ENCODE assay signal across 8 cellular contexts in the genomic region with DNA sequence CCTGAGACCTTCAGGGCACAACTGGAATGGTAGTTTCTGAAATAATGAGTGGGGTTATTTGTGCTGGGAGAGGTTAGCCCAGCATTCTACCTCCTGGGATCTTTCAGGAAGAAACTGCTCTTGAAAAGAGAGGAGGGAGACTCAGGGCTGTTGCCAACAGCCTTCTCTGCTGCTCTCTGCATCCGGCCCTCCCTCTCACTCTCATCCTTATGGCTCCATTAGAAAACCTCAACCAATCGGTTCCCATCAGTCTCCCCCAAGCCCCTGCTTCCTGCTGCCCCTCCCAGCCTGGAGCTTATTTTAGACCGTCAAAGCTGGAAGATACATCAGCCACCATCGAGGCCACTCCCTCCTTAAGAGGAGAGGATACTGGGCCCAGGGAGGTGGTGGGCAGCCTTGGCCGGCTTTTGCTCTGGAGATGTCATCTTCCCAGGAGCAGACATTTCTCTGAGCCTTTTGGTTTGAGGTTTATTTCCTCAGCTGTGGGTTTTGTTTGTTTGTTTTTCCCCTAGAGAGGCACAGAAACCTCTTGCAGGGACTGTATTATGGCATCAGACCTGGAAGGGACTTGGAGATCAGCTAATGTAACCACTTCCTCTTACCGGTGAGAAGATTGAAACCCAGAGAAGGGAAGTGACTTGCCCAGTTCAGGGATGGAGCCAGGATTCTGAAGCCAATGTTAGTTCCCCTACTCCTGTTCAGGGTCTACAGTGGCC. TPM values are rescaled to one million over a fixed set of nuclear protein-coding genes. Genes with fewer than 3 reads are reported as not detected.
DNase-seq lines count a peak whose midpoint lies in the region; TF ChIP-seq lines count a peak whose summit lies in the region.

No MANE protein-coding gene starts in this region.

- peak; percentile 23 for DNase-seq in NCI-H2029 (lab: John Stamatoyannopoulos, UW)
- no peak for DNase-seq in NCI-H2029 treated with DMSO at 0.1 percent for 48 hours (lab: John Stamatoyannopoulos, UW)
- peak; percentile 39 for DNase-seq in MM.1S
- DNase-seq in foreskin melanocyte: peak; percentile 88
- peak; percentile 94 for DNase-seq in osteoblast (ENCODE audit: insufficient read length, low spot score, missing footprints)
- no peak for DNase-seq in stimulated activated naive CD4-positive, alpha-beta T cell treated with Interleukin-2 at 50 U/mL for 16 hours (lab: John Stamatoyannopoulos, UW)
- no peak for DNase-seq in effector CD4-positive, alpha-beta T cell

- H2AFZ ChIP-seq in MM.1S (ENCODE audit: low read length): no peak overlapping the region
- H2AFZ ChIP-seq in osteoblast (ENCODE audit: low read length): peak overlapping the region; percentile 34

- peak overlapping the region; percentile 85 for H3K4me2 ChIP-seq in MM.1S (ENCODE audit: low read depth, low read length)
- H3K4me2 ChIP-seq in osteoblast (ENCODE audit: insufficient read depth, low read length): peak overlapping the region; percentile 99

- H4K20me1 ChIP-seq in MM.1S (ENCODE audit: insufficient read depth, low read length) (peaks cover 33% of the 10 kb centered on the region; the same call in 1 of the 2 replicates), osteoblast (ENCODE audit: insufficient read depth, low read length) (peaks cover 58% of the 10 kb centered on the region)

- no peak for TF ChIP-seq CTCF in MM.1S (IDR thresholded peaks at IDR 0.05; ENCODE audit: low read length)
- TF ChIP-seq CTCF in VCaP (conservative IDR thresholded peaks at IDR 0.05): no peak
- TF ChIP-seq CTCF in osteoblast (IDR thresholded peaks at IDR 0.05; ENCODE audit: extremely low read depth, low read depth, low read length): no peak

- H3K9me3 ChIP-seq in MM.1S (replicated peaks; ENCODE audit: insufficient read depth, low read length): no peaks in the 10 kb centered on the region
- no peaks in the 10 kb centered on the region for H3K9me3 ChIP-seq in osteoblast (ENCODE audit: low read depth, low read length)

- H3K36me3 ChIP-seq in MM.1S (replicated peaks; ENCODE audit: insufficient read depth, low read length): no peaks in the 10 kb centered on the region
- H3K36me3 ChIP-seq in osteoblast (ENCODE audit: insufficient read depth, low read length): peaks cover 4% of the 10 kb centered on the region

- H3K27me3 ChIP-seq in MM.1S (replicated peaks; ENCODE audit: insufficient read depth, low read length) (no peaks in the 10 kb centered on the region), osteoblast (ENCODE audit: insufficient read depth, low read length) (no peaks in the 10 kb centered on the region)

- H3K4me3 ChIP-seq in MM.1S (ENCODE audit: low read length) (peak overlapping the region; percentile 70), osteoblast (ENCODE audit: insufficient read depth, low read length) (peak overlapping the region; percentile 82)

- peaks cover 20% of the 10 kb centered on the region for H3F3A ChIP-seq in MM.1S (ENCODE audit: insufficient read depth, low read length)

- peak overlapping the region; percentile 16; the same call in 1 of the 2 replicates for H3K27ac ChIP-seq in MM.1S (ENCODE audit: low read length)
- peak overlapping the region; percentile 87 for H3K27ac ChIP-seq in VCaP
- peak overlapping the region; percentile 91 for H3K27ac ChIP-seq in osteoblast (ENCODE audit: low read depth, low read length)

- H3K9ac ChIP-seq in MM.1S (ENCODE audit: low read length): peak overlapping the region; percentile 59; the same call in 1 of the 2 replicates

- peaks cover 72% of the 10 kb centered on the region for H3K79me2 ChIP-seq in MM.1S (ENCODE audit: low read length)
- H3K79me2 ChIP-seq in osteoblast (ENCODE audit: insufficient read depth, low read length): peaks cover 72% of the 10 kb centered on the region

- no peaks in the 10 kb centered on the region for H3K9me2 ChIP-seq in MM.1S (replicated peaks; ENCODE audit: insufficient read depth, low read length)

- H3K4me1 ChIP-seq in MM.1S (ENCODE audit: low read length) (peaks cover 23% of the 10 kb centered on the region), osteoblast (ENCODE audit: insufficient read depth, low read length) (peaks cover 39% of the 10 kb centered on the region)

RNA-seq across cellular contexts. Expression of a gene that starts 2.7 kb away (rescaled TPM):
- 120 and 149 TPM in 2 replicates for total RNA-seq in osteoblast

Comparison
In these comparisons a context has a peak if more than half of its experiments do, and no peak if none do; other contexts are left out.
1. DNase-seq: peak in NCI-H2029 (single experiment), MM.1S (single experiment), foreskin melanocyte (single experiment) and osteoblast (single experiment); none in NCI-H2029 treated with DMSO at 0.1 percent for 48 hours (single experiment), stimulated activated naive CD4-positive, alpha-beta T cell treated with Interleukin-2 at 50 U/mL for 16 hours (single experiment) and effector CD4-positive, alpha-beta T cell (single experiment).
2. H3K27ac ChIP-seq: peak in every context shown above with its lines; median percentile 91 in osteoblast; 87 in VCaP; 16 in MM.1S.